Comparison of ENCODE assay signal across 8 cellular contexts in genomic region chr5:69334793-69335268, GRCh38. TPM values are rescaled to one million over a fixed set of nuclear protein-coding genes. Genes with fewer than 3 reads are reported as not detected.
DNase-seq lines count a peak whose midpoint lies in the region; ATAC-seq and TF ChIP-seq lines count a peak whose summit lies in the region.

No MANE protein-coding gene starts in this region.

- POLR2A ChIA-PET in RWPE1 (lab: Yijun Ruan, JAX; ENCODE audit: low non-redundant PET) = no interaction called here

- H3K4me3 Mint-ChIP-seq in CD14-positive monocyte = peak overlapping the region; percentile 2 to 26
- H3K4me3 Mint-ChIP-seq in activated T-helper 2 cell treated with anti-CD3 and anti-CD28 coated beads, Interferon-gamma antibody, Interleukin-2, Interleukin-4, amounts not matched to agents 10 μg/mL and 5 μg/mL and 100 μg/mL, durations not matched to agents 14 hours and 24 hours and 36 hours (ENCODE audit: low read depth) = peak overlapping the region; percentile 33

- no peaks in the 10 kb centered on the region for H3K27me3 ChIP-seq in neutrophil
- no peaks in the 10 kb centered on the region for H3K27me3 ChIP-seq in stomach

- TF ChIP-seq POLR2A in stomach (IDR thresholded peaks at IDR 0.05) = no peak

- no peak overlapping the region for H3K4me3 ChIP-seq in fibroblast of villous mesenchyme (ENCODE audit: low read depth, low read length)
- peak overlapping the region in 1 of 2 experiments; percentile 32 for H3K4me3 ChIP-seq in neutrophil (ENCODE audit: low read depth in 1 of 2, low read length in 1 of 2)
- peak overlapping the region in 1 of 4 donors; percentile 20 for H3K4me3 ChIP-seq in stomach

- peak; percentile 62 for ATAC-seq in GM19467 (IDR thresholded peaks at IDR 0.05; ENCODE audit: unreplicated experiment)

- DNase-seq in CD14-positive monocyte (ENCODE audit: low spot score) = peak; percentile 71
- DNase-seq in KG1 (lab: John Stamatoyannopoulos, UW) = peak; percentile 10
- DNase-seq in RWPE1 (ENCODE audit: low spot score) = peak; percentile 81
- peak; percentile 71 for DNase-seq in activated T-helper 2 cell treated with anti-CD3 and anti-CD28 coated beads, Interferon-gamma antibody, Interleukin-2, Interleukin-4, amounts not matched to agents 10 μg/mL and 5 μg/mL and 100 μg/mL, durations not matched to agents 14 hours and 24 hours and 36 hours (ENCODE audit: low spot score)
- DNase-seq in fibroblast of villous mesenchyme (ENCODE audit: low read depth) = peak; percentile 80
- DNase-seq in stomach = peak; percentile 91

- intact Hi-C loops in CD14-positive monocyte (cut with micrococcal nuclease) = loop anchor here (10.0 kb wide), 2 partner anchors 100 to 240 kb away; partner anchors contain the start of genes CDK7 (in 1 of the 2) and SLC30A5 (in 1 of the 2)
- intact Hi-C loops in activated T-helper 2 cell treated with anti-CD3 and anti-CD28 coated beads, Interferon-gamma antibody, Interleukin-2, Interleukin-4, amounts not matched to agents 10 μg/mL and 5 μg/mL and 100 μg/mL, durations not matched to agents 14 hours and 24 hours and 36 hours (cut with micrococcal nuclease) = loop anchor here (1.0 to 10.0 kb wide), 5 partner anchors 70 to 292 kb away; partner anchors contain the start of gene CCNB1
- intact Hi-C loops in stomach (cut with DNase I; ENCODE audit: low total_unique reads) = no loop called here

- TF ChIP-seq CTCF in CD14-positive monocyte (IDR thresholded peaks at IDR 0.05) (peak; percentile 75), RWPE1 (conservative IDR thresholded peaks at IDR 0.05; ENCODE audit: low read depth) (peak; percentile 88), fibroblast of villous mesenchyme (IDR thresholded peaks at IDR 0.05; ENCODE audit: insufficient read depth, low read depth, low read length) (peak; percentile 81), neutrophil (IDR thresholded peaks at IDR 0.05) (peak; percentile 86), stomach (IDR thresholded peaks at IDR 0.05) (peak in 5 of 7 experiments; percentile 58 to 78 (median 72))

- CTCF ChIA-PET in RWPE1 (lab: Yijun Ruan, JAX) = interaction anchor here (0.6 to 2.2 kb wide), 13 partner anchors 8 to 306 kb away, joined by 3 to 8 read pairs (median 4); partner anchors contain the start of gene SLC30A5

- H3K36me3 Mint-ChIP-seq in CD14-positive monocyte = no peaks in the 10 kb centered on the region
- H3K36me3 Mint-ChIP-seq in activated T-helper 2 cell treated with anti-CD3 and anti-CD28 coated beads, Interferon-gamma antibody, Interleukin-2, Interleukin-4, amounts not matched to agents 10 μg/mL and 5 μg/mL and 100 μg/mL, durations not matched to agents 14 hours and 24 hours and 36 hours (ENCODE audit: low read depth) = peaks cover 3% of the 10 kb centered on the region

- peaks cover 48 to 51% of the 10 kb centered on the region in 2 experiments for H3K4me1 ChIP-seq in neutrophil (ENCODE audit: control insufficient read depth in 1 of 2, insufficient read depth in 1 of 2, low read depth in 1 of 2, low read length in 1 of 2)
- H3K4me1 ChIP-seq in stomach = peaks cover 10 to 49% (median 19%) of the 10 kb centered on the region in 4 donors

- peak overlapping the region; percentile 16; the same call in 1 of the 2 replicates for H3K27ac ChIP-seq in RWPE1
- peak overlapping the region; percentile 71 for H3K27ac ChIP-seq in neutrophil
- peak overlapping the region in 2 of 5 donors; percentile 38 to 50 for H3K27ac ChIP-seq in stomach

- H3K9me3 ChIP-seq in neutrophil = no peaks in the 10 kb centered on the region
- no peaks in the 10 kb centered on the region for H3K9me3 ChIP-seq in stomach

- H3K4me1 Mint-ChIP-seq in CD14-positive monocyte = peaks cover 27% of the 10 kb centered on the region
- peaks cover 14% of the 10 kb centered on the region for H3K4me1 Mint-ChIP-seq in activated T-helper 2 cell treated with anti-CD3 and anti-CD28 coated beads, Interferon-gamma antibody, Interleukin-2, Interleukin-4, amounts not matched to agents 10 μg/mL and 5 μg/mL and 100 μg/mL, durations not matched to agents 14 hours and 24 hours and 36 hours (ENCODE audit: low read depth)

- 10 to 17% (median 12%) methylated on average over 18 of the region's 18 CpGs for WGBS in stomach, 5 donors

- H3K36me3 ChIP-seq in neutrophil (no peaks in the 10 kb centered on the region), stomach (no peaks in the 10 kb centered on the region)

- no peak for TF ChIP-seq EP300 in stomach (IDR thresholded peaks at IDR 0.05)

- peaks cover 0 to 2% (median 1%) of the 10 kb centered on the region in 3 donors for H3K27me3 Mint-ChIP-seq in CD14-positive monocyte (ENCODE audit: low read depth in 3 of 3)
- H3K27me3 Mint-ChIP-seq in activated T-helper 2 cell treated with anti-CD3 and anti-CD28 coated beads, Interferon-gamma antibody, Interleukin-2, Interleukin-4, amounts not matched to agents 10 μg/mL and 5 μg/mL and 100 μg/mL, durations not matched to agents 14 hours and 24 hours and 36 hours (ENCODE audit: low read depth) = no peaks in the 10 kb centered on the region

- no peaks in the 10 kb centered on the region for H3K9me3 Mint-ChIP-seq in CD14-positive monocyte
- H3K9me3 Mint-ChIP-seq in activated T-helper 2 cell treated with anti-CD3 and anti-CD28 coated beads, Interferon-gamma antibody, Interleukin-2, Interleukin-4, amounts not matched to agents 10 μg/mL and 5 μg/mL and 100 μg/mL, durations not matched to agents 14 hours and 24 hours and 36 hours = peaks cover 4% of the 10 kb centered on the region

- H3K27ac Mint-ChIP-seq in CD14-positive monocyte = no peak overlapping the region
- H3K27ac Mint-ChIP-seq in activated T-helper 2 cell treated with anti-CD3 and anti-CD28 coated beads, Interferon-gamma antibody, Interleukin-2, Interleukin-4, amounts not matched to agents 10 μg/mL and 5 μg/mL and 100 μg/mL, durations not matched to agents 14 hours and 24 hours and 36 hours = no peak overlapping the region

RNA-seq across cellular contexts. Expression of gene CCDC125, which starts 2.2 kb away (rescaled TPM):
- polyA plus RNA-seq in CD14-positive monocyte (1 to 10 TPM in 1 of 2 donors, under 1 TPM in 1; 0.98 to 1.6 TPM), stomach (10 to 100 TPM in 1 of 3 donors, 1 to 10 TPM in 2; 4.4 to 11.9 (median 5.0) TPM)
- total RNA-seq in activated T-helper 2 cell treated with anti-CD3 and anti-CD28 coated beads, Interferon-gamma antibody, Interleukin-2, Interleukin-4, amounts not matched to agents 10 μg/mL and 5 μg/mL and 100 μg/mL, durations not matched to agents 14 hours and 24 hours and 36 hours = 10.0 and 10.1 TPM in 2 replicates
- total RNA-seq in fibroblast of villous mesenchyme (6.1 and 7.8 TPM in 2 replicates), stomach (10 to 100 TPM in 3 of 5 donors, 1 to 10 TPM in 2; 7.6 to 26.3 (median 17.4) TPM)

RNA-seq across cellular contexts. Expression of gene AK6, which starts 34.5 kb away (rescaled TPM):
- 10 to 100 TPM; 30.6 to 50.3 TPM for polyA plus RNA-seq in CD14-positive monocyte
- total RNA-seq in activated T-helper 2 cell treated with anti-CD3 and anti-CD28 coated beads, Interferon-gamma antibody, Interleukin-2, Interleukin-4, amounts not matched to agents 10 μg/mL and 5 μg/mL and 100 μg/mL, durations not matched to agents 14 hours and 24 hours and 36 hours = 59.8 and 60.1 TPM in 2 replicates
- total RNA-seq in fibroblast of villous mesenchyme = 23.8 and 32.8 TPM in 2 replicates
- total RNA-seq in stomach = 10 to 100 TPM in 3 of 5 donors, not detected in 2; 17.5 to 42.0 (median 32.7) TPM
- polyA plus RNA-seq in stomach = 10 to 100 TPM; 40.8 to 45.4 (median 44.2) TPM

RNA-seq across cellular contexts. Expression of gene TAF9, which starts 34.5 kb away (rescaled TPM):
- polyA plus RNA-seq in CD14-positive monocyte (100 to 1,000 TPM; 143 to 156 TPM), stomach (10 to 100 TPM; 52.5 to 77.9 (median 64.4) TPM)
- 58.0 and 63.2 TPM in 2 replicates for total RNA-seq in activated T-helper 2 cell treated with anti-CD3 and anti-CD28 coated beads, Interferon-gamma antibody, Interleukin-2, Interleukin-4, amounts not matched to agents 10 μg/mL and 5 μg/mL and 100 μg/mL, durations not matched to agents 14 hours and 24 hours and 36 hours
- total RNA-seq in fibroblast of villous mesenchyme (66.4 and 94.6 TPM in 2 replicates), stomach (10 to 100 TPM in 2 of 5 donors, 1 to 10 TPM in 3; 1.2 to 54.2 (median 8.5) TPM)

RNA-seq across cellular contexts. Expression of gene RAD17, which starts 34.8 kb away (rescaled TPM):
- polyA plus RNA-seq in CD14-positive monocyte (10 to 100 TPM in 1 of 2 donors, 1 to 10 TPM in 1; 9.6 to 11.6 TPM), stomach (10 to 100 TPM in 2 of 3 donors, 1 to 10 TPM in 1; 9.4 to 13.1 (median 11.5) TPM)
- total RNA-seq in activated T-helper 2 cell treated with anti-CD3 and anti-CD28 coated beads, Interferon-gamma antibody, Interleukin-2, Interleukin-4, amounts not matched to agents 10 μg/mL and 5 μg/mL and 100 μg/mL, durations not matched to agents 14 hours and 24 hours and 36 hours = 24.7 and 28.0 TPM in 2 replicates
- total RNA-seq in fibroblast of villous mesenchyme (21.3 and 27.2 TPM in 2 replicates), stomach (10 to 100 TPM; 11.1 to 42.5 (median 30.3) TPM)

Comparison
In these comparisons a context has a peak if more than half of its experiments do, and no peak if none do; other contexts are left out.
1. DNase-seq: peak in every context shown above with its lines; median percentile 91 in stomach; 81 in RWPE1; 80 in fibroblast of villous mesenchyme; 71 in CD14-positive monocyte; 71 in activated T-helper 2 cell treated with anti-CD3 and anti-CD28 coated beads, Interferon-gamma antibody, Interleukin-2, Interleukin-4, amounts not matched to agents 10 μg/mL and 5 μg/mL and 100 μg/mL, durations not matched to agents 14 hours and 24 hours and 36 hours; 10 in KG1.